20 cellular contexts compared by ENCODE assay signal in genomic region chr3:72080800-72081199, GRCh38.
DNase-seq lines count a peak whose midpoint lies in the region; FAIRE-seq and TF ChIP-seq lines count a peak whose summit lies in the region.
"Had no signal": no experiment of that assay in that cellular context is flagged by ENCODE, and none has a peak within 500 bp of the region (broad histone marks: within the 10 kb centered on the region; RNA-seq: fewer than 3 reads in every experiment).

No MANE protein-coding gene starts in this region.

- peak overlapping the region; percentile 22 for H2AK5ac ChIP-seq in mesendoderm (ENCODE audit: low read length)

- no peaks in the 10 kb centered on the region for H3K79me1 ChIP-seq in mesendoderm (ENCODE audit: low read length)

- no peak overlapping the region for H4K8ac ChIP-seq in mesendoderm (ENCODE audit: low read depth, low read length)

- peak overlapping the region; percentile 0 for H3K4me3 ChIP-seq in OCI-LY7 (ENCODE audit: low read depth, low read length, poor library complexity, severe bottlenecking)
- H3K4me3 ChIP-seq in mesendoderm (ENCODE audit: low read length), result no peak overlapping the region
- no peak overlapping the region for H3K4me3 ChIP-seq in sigmoid colon

- no TSS peak for BruUV-seq in OCI-LY7 (replicated peaks; lab: Mats Ljungman, UMichigan)

- DNase-seq in GM12892 (ENCODE audit: insufficient read length) (no peak), OCI-LY7 (ENCODE audit: low spot score) (no peak), mesendoderm (peak; percentile 70), posterior cingulate gyrus (no peak), sigmoid colon (no peak), HuH-7.5 (ENCODE audit: low spot score) (no peak), NCI-H446 (lab: John Stamatoyannopoulos, UW) (no peak)
- DNase-seq: DMS153, NCI-H1105, NCI-H1436 treated with DMSO at 0.1 percent for 48 hours, NCI-H187 treated with DMSO at 0.1 percent for 48 hours, NCI-H2171 treated with DMSO at 0.1 percent for 48 hours, NCI-H524 treated with DMSO at 0.1 percent for 48 hours, NCI-H774, Right ventricle myocardium superior, RPMI8226, T-helper 1 cell had no signal

- peak overlapping the region; percentile 65 for H3K27ac ChIP-seq in OCI-LY7 (ENCODE audit: low read depth, low read length, poor library complexity, severe bottlenecking)
- H3K27ac ChIP-seq in mesendoderm (ENCODE audit: low read depth, low read length), result no peak overlapping the region
- no peak overlapping the region for H3K27ac ChIP-seq in sigmoid colon
- H3K27ac ChIP-seq: HL-60 had no signal

- no CpG with 5 or more reads among the region's 5 CpGs for WGBS in mesendoderm (ENCODE audit: extremely low coverage, insufficient coverage, low lambda C conversion rate)
- WGBS in sigmoid colon, 2 donors, result 92 to 93% methylated on average over 5 of the region's 5 CpGs

- intact Hi-C loops in OCI-LY7 (cut with micrococcal nuclease; ENCODE audit: unreplicated experiment) (no loop called here), posterior cingulate gyrus (cut with DNase I) (no loop called here), sigmoid colon (cut with DNase I) (no loop called here)

- H3K23ac ChIP-seq in mesendoderm (ENCODE audit: low read length), result no peak overlapping the region

- H3K36me3 ChIP-seq in OCI-LY7 (ENCODE audit: insufficient read depth, low read length) (peaks cover 4% of the 10 kb centered on the region; the same call in 1 of the 2 replicates), mesendoderm (ENCODE audit: control insufficient read depth, insufficient read depth, low read length) (no peaks in the 10 kb centered on the region), sigmoid colon (no peaks in the 10 kb centered on the region)

- no peak overlapping the region for H3K9ac ChIP-seq in mesendoderm (ENCODE audit: low read length)

- H4K20me1 ChIP-seq in OCI-LY7 (ENCODE audit: insufficient read depth, low read length), result no peaks in the 10 kb centered on the region

- POLR2A ChIA-PET in OCI-LY7 (lab: Charles Lee), result interaction anchor here (0.6 to 5.8 kb wide), 9 partner anchors 12 to 415 kb away, joined by 3 to 40 read pairs (median 4); no protein-coding TSS in a partner anchor

- peaks cover 95% of the 10 kb centered on the region for H3K4me1 ChIP-seq in OCI-LY7 (ENCODE audit: insufficient read depth, low read length, poor library complexity, severe bottlenecking)
- H3K4me1 ChIP-seq in mesendoderm (ENCODE audit: control insufficient read depth, low read depth, low read length), result peaks cover 2% of the 10 kb centered on the region
- H3K4me1 ChIP-seq in sigmoid colon, result peaks cover 0 to 17% (median 12%) of the 10 kb centered on the region in 4 donors

- TF ChIP-seq EP300 in sigmoid colon (IDR thresholded peaks at IDR 0.05), result no peak

- H3K9me3 ChIP-seq in OCI-LY7 (ENCODE audit: low read length) (peaks cover 8% of the 10 kb centered on the region; the same call in 1 of the 2 replicates), sigmoid colon (peaks cover 0 to 2% (median 0%) of the 10 kb centered on the region in 4 donors)

- TF ChIP-seq CTCF in OCI-LY7 (conservative IDR thresholded peaks at IDR 0.05; ENCODE audit: low read length) (no peak), sigmoid colon (IDR thresholded peaks at IDR 0.05) (no peak)

- H2BK5ac ChIP-seq in mesendoderm (ENCODE audit: low read length), result no peak overlapping the region

- H2AFZ ChIP-seq in OCI-LY7 (ENCODE audit: low read length), result peak overlapping the region; percentile 54; the same call in 1 of the 2 replicates

- CTCF ChIA-PET in OCI-LY7 (lab: Charles Lee; ENCODE audit: unreplicated experiment), result interaction anchor here (1.0 to 1.2 kb wide), 2 partner anchors 14 to 84 kb away, joined by 3 to 5 read pairs; no protein-coding TSS in a partner anchor

- H3K27me3 ChIP-seq in mesendoderm (ENCODE audit: insufficient read depth, low read length, poor library complexity) (no peaks in the 10 kb centered on the region), sigmoid colon (no peaks in the 10 kb centered on the region)

- H3K56ac ChIP-seq in mesendoderm (ENCODE audit: low read length), result no peak overlapping the region

- H3K18ac ChIP-seq in mesendoderm (ENCODE audit: low read length), result no peak overlapping the region

- no peaks in the 10 kb centered on the region for H3K9me2 ChIP-seq in OCI-LY7 (ENCODE audit: insufficient read depth, low read length)

- H3K79me2 ChIP-seq in OCI-LY7 (ENCODE audit: insufficient read depth, low read depth, low read length), result no peaks in the 10 kb centered on the region
- no peaks in the 10 kb centered on the region for H3K79me2 ChIP-seq in mesendoderm (ENCODE audit: control insufficient read depth, insufficient read depth, low read length)

- peak; percentile 62 for FAIRE-seq in GM12892 (lab: Jason Lieb, UNC)
- FAIRE-seq: G401.6, H54 had no signal

- no peak overlapping the region for H3K4ac ChIP-seq in mesendoderm (ENCODE audit: low read depth, low read length)

- H2BK120ac ChIP-seq in mesendoderm (ENCODE audit: low read depth, low read length), result no peak overlapping the region

- H4K5ac ChIP-seq in mesendoderm (ENCODE audit: low read length), result no peak overlapping the region

- no peak overlapping the region for H2BK15ac ChIP-seq in mesendoderm (replicated peaks; ENCODE audit: low read depth)

- TF ChIP-seq POLR2A in GM12892 (IDR thresholded peaks at IDR 0.05; ENCODE audit: low read depth, low read length) (no peak), sigmoid colon (IDR thresholded peaks at IDR 0.05) (no peak)

- H3K4me2 ChIP-seq in OCI-LY7 (ENCODE audit: low read length) (peak overlapping the region; percentile 71), mesendoderm (ENCODE audit: low read length) (no peak overlapping the region)
